ENCODE assay signal across 25 cellular contexts in the genomic region with DNA sequence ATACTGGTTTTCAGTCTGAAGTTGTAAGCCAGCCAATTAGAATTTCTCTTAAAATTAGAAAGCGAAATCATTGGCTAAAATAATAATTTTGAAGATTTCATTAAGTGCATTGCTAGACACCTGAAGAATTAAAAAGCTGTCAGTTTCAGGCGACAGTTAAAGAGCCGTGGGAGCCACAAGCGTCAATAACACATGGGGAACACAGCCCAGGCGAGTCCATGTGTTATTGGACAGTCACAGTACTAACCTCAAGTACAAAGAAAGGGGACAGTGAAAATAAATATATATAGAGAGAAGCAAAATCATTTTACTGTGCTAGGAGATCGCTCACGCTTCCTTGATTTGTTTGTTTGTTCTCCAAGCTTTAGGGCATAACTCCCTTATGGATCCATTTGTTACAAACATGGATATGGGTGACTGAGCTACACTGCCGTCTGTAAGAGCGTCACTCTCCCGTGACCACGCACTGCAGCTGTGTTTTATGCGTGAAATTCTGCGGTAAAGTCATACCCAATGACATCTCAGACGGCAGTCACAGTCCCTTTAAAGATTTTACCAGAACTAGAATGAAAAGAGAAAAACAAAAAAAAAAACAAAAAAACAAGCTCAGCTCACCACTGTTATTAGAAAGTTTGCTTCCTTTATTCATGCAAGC.
DNase-seq lines count a peak whose midpoint lies in the region; ATAC-seq and TF ChIP-seq lines count a peak whose summit lies in the region.
"Had no signal": no experiment of that assay in that cellular context is flagged by ENCODE, and none has a peak within 500 bp of the region (broad histone marks: within the 10 kb centered on the region; RNA-seq: fewer than 3 reads in every experiment).

No MANE protein-coding gene starts in this region.

- no peak overlapping the region for H3K18ac ChIP-seq in mesendoderm (ENCODE audit: low read length)

- H3K36me3 ChIP-seq in KOPT-K1 (ENCODE audit: insufficient read depth, low read length): peaks cover 87% of the 10 kb centered on the region
- no peaks in the 10 kb centered on the region for H3K36me3 ChIP-seq in body of pancreas (replicated peaks in 1 of 2; ENCODE audit: insufficient read depth in 1 of 2, low read depth in 2 of 2)
- H3K36me3 ChIP-seq in mesendoderm (ENCODE audit: control insufficient read depth, insufficient read depth, low read length): no peaks in the 10 kb centered on the region
- H3K36me3 ChIP-seq in HAP-1 (replicated peaks): no peaks in the 10 kb centered on the region; the same call in 1 of the 2 replicates

- no peak for DNase-seq in activated CD4-positive, alpha-beta T cell treated with anti-CD3 and anti-CD28 coated beads for 36 hours
- DNase-seq in activated CD4-positive, alpha-beta T cell treated with anti-CD3 and anti-CD28 coated beads, Interleukin-2, amount 50 U/mL, for 48 hours: no peak
- DNase-seq in body of pancreas (peak; percentile 16 to 50 (median 24)), natural killer cell (no peak), mesendoderm (no peak), HAP-1 (ENCODE audit: low spot score in 2 of 2) (no peak)
- DNase-seq: activated T-cell treated with anti-CD3 and anti-CD28 coated beads for 4 hours; endodermal cell; esophagus squamous epithelium; H9; IMR-90; kidney; lower lobe of right lung; NCI-H1417 treated with DMSO at 0.1 percent for 48 hours; NCI-H524; occipital lobe; spleen; stimulated activated CD4-positive, alpha-beta T cell treated with anti-CD3 and anti-CD28 coated beads, Interleukin-4, amount 100 ng/mL, for 1 hour; stomach; T-helper 2 cell had no signal

- H3K9me3 Mint-ChIP-seq in activated CD4-positive, alpha-beta T cell treated with anti-CD3 and anti-CD28 coated beads for 36 hours (ENCODE audit: low read depth): no peaks in the 10 kb centered on the region
- no peaks in the 10 kb centered on the region for H3K9me3 Mint-ChIP-seq in natural killer cell
- H3K9me3 Mint-ChIP-seq: brain, endodermal cell, H9 had no signal

- H3K79me1 ChIP-seq in mesendoderm (ENCODE audit: low read length): no peaks in the 10 kb centered on the region

- H3K4me3 ChIP-seq in body of pancreas: no peak overlapping the region
- no peak overlapping the region for H3K4me3 ChIP-seq in mesendoderm (ENCODE audit: low read length)
- no peak overlapping the region for H3K4me3 ChIP-seq in HAP-1
- H3K4me3 ChIP-seq: esophagus squamous epithelium, lower lobe of right lung, spleen, stomach, tibial nerve had no signal

- no peak overlapping the region for H3K4me2 ChIP-seq in mesendoderm (ENCODE audit: low read length)

- TF ChIP-seq CTCF in body of pancreas (IDR thresholded peaks at IDR 0.05): no peak
- TF ChIP-seq CTCF in natural killer cell (IDR thresholded peaks at IDR 0.05): no peak

- H3K36me3 Mint-ChIP-seq in activated CD4-positive, alpha-beta T cell treated with anti-CD3 and anti-CD28 coated beads for 36 hours (ENCODE audit: low read depth): peaks cover 66% of the 10 kb centered on the region
- H3K36me3 Mint-ChIP-seq in natural killer cell: peaks cover 9% of the 10 kb centered on the region

- H3K4me1 Mint-ChIP-seq in activated CD4-positive, alpha-beta T cell treated with anti-CD3 and anti-CD28 coated beads for 36 hours: peaks cover 25% of the 10 kb centered on the region
- peaks cover 24 to 36% of the 10 kb centered on the region in 2 donors for H3K4me1 Mint-ChIP-seq in natural killer cell
- H3K4me1 Mint-ChIP-seq: endodermal cell, H9 had no signal

- no peak overlapping the region for H3K4ac ChIP-seq in mesendoderm (ENCODE audit: low read depth, low read length)

- WGBS in body of pancreas, 2 donors: 43 to 58% methylated on average over 14 of the region's 14 CpGs
- no CpG with 5 or more reads among the region's 14 CpGs for WGBS in mesendoderm (ENCODE audit: extremely low coverage, insufficient coverage, low lambda C conversion rate)

- CTCF ChIA-PET in activated CD4-positive, alpha-beta T cell treated with anti-CD3 and anti-CD28 coated beads for 36 hours (lab: Charles Lee): interaction anchor here (1.3 kb wide), 1 partner anchor 55 kb away, joined by 3 read pairs; no protein-coding TSS in a partner anchor

- H3K27me3 ChIP-seq in body of pancreas (no peaks in the 10 kb centered on the region), mesendoderm (ENCODE audit: insufficient read depth, low read length, poor library complexity) (no peaks in the 10 kb centered on the region), HAP-1 (ENCODE audit: low read depth) (no peaks in the 10 kb centered on the region)
- H3K27me3 ChIP-seq: esophagus squamous epithelium, spleen, stomach, tibial nerve had no signal

- H2BK15ac ChIP-seq in mesendoderm (replicated peaks; ENCODE audit: low read depth): no peak overlapping the region

- H3K27ac ChIP-seq in KOPT-K1 (ENCODE audit: low read depth, low read length, poor library complexity, severe bottlenecking): peak overlapping the region; percentile 3
- peak overlapping the region in 1 of 4 donors; percentile 0 for H3K27ac ChIP-seq in body of pancreas
- no peak overlapping the region for H3K27ac ChIP-seq in mesendoderm (ENCODE audit: low read depth, low read length)
- H3K27ac ChIP-seq: 22Rv1, lower lobe of right lung, stomach had no signal

- no peak overlapping the region for H3K56ac ChIP-seq in mesendoderm (ENCODE audit: low read length)

- no peaks in the 10 kb centered on the region for H3K9me3 ChIP-seq in KOPT-K1 (ENCODE audit: insufficient read depth, low read length, poor library complexity, severe bottlenecking)
- H3K9me3 ChIP-seq in body of pancreas: no peaks in the 10 kb centered on the region
- no peaks in the 10 kb centered on the region for H3K9me3 ChIP-seq in HAP-1
- H3K9me3 ChIP-seq: esophagus squamous epithelium, lower lobe of right lung, spleen, stomach, tibial nerve had no signal

- peak overlapping the region; percentile 13 for H3K27ac Mint-ChIP-seq in activated CD4-positive, alpha-beta T cell treated with anti-CD3 and anti-CD28 coated beads for 36 hours
- H3K27ac Mint-ChIP-seq in natural killer cell: peak overlapping the region; percentile 73 to 79
- H3K27ac Mint-ChIP-seq: endodermal cell, H9 had no signal

- no peak for TF ChIP-seq POLR2A in body of pancreas (IDR thresholded peaks at IDR 0.05)

- H3K9ac ChIP-seq in mesendoderm (ENCODE audit: low read length): no peak overlapping the region

- H2AK5ac ChIP-seq in mesendoderm (ENCODE audit: low read length): no peak overlapping the region

- intact Hi-C loops in activated CD4-positive, alpha-beta T cell treated with anti-CD3 and anti-CD28 coated beads for 36 hours (cut with DNase I, micrococcal nuclease): no loop called here
- intact Hi-C loops in body of pancreas (cut with DNase I): no loop called here
- intact Hi-C loops in natural killer cell (cut with micrococcal nuclease): no loop called here

- in situ Hi-C loops in HAP-1 (cut with MboI; ENCODE audit: low sequenced_read_pairs): no loop called here

- no peak overlapping the region for H3K23ac ChIP-seq in mesendoderm (ENCODE audit: low read length)

- H2BK120ac ChIP-seq in mesendoderm (ENCODE audit: low read depth, low read length): no peak overlapping the region

- no peaks in the 10 kb centered on the region for H3K79me2 ChIP-seq in mesendoderm (ENCODE audit: control insufficient read depth, insufficient read depth, low read length)

- H3K4me3 Mint-ChIP-seq in activated CD4-positive, alpha-beta T cell treated with anti-CD3 and anti-CD28 coated beads for 36 hours: no peak overlapping the region
- no peak overlapping the region for H3K4me3 Mint-ChIP-seq in natural killer cell
- H3K4me3 Mint-ChIP-seq: brain, endodermal cell, H9 had no signal

- no peak overlapping the region for H2BK5ac ChIP-seq in mesendoderm (ENCODE audit: low read length)

- no peak for ATAC-seq in activated CD4-positive, alpha-beta T cell treated with anti-CD3 and anti-CD28 coated beads for 36 hours
- ATAC-seq in body of pancreas: peak; percentile 56
- ATAC-seq in natural killer cell: no peak
- no peak for ATAC-seq in GM19397 (IDR thresholded peaks at IDR 0.05; ENCODE audit: unreplicated experiment)
- ATAC-seq: lower lobe of right lung had no signal

- H3K4me1 ChIP-seq in body of pancreas: no peaks in the 10 kb centered on the region
- no peaks in the 10 kb centered on the region for H3K4me1 ChIP-seq in mesendoderm (ENCODE audit: control insufficient read depth, low read depth, low read length)
- no peaks in the 10 kb centered on the region for H3K4me1 ChIP-seq in HAP-1
- H3K4me1 ChIP-seq: lower lobe of right lung, stomach had no signal

- POLR2A ChIA-PET in activated CD4-positive, alpha-beta T cell treated with anti-CD3 and anti-CD28 coated beads for 36 hours (lab: Charles Lee): no interaction called here

- no peak overlapping the region for H4K5ac ChIP-seq in mesendoderm (ENCODE audit: low read length)

- no peaks in the 10 kb centered on the region for H3K27me3 Mint-ChIP-seq in activated CD4-positive, alpha-beta T cell treated with anti-CD3 and anti-CD28 coated beads for 36 hours
- no peaks in the 10 kb centered on the region for H3K27me3 Mint-ChIP-seq in natural killer cell (ENCODE audit: low read depth in 2 of 2)

- H4K8ac ChIP-seq in mesendoderm (ENCODE audit: low read depth, low read length): no peak overlapping the region

Comparison
In these comparisons a context has a peak if more than half of its experiments do, and no peak if none do; other contexts are left out.
1. DNase-seq: peak in body of pancreas (4 of 4); none in activated CD4-positive, alpha-beta T cell treated with anti-CD3 and anti-CD28 coated beads for 36 hours (single experiment), activated CD4-positive, alpha-beta T cell treated with anti-CD3 and anti-CD28 coated beads, Interleukin-2, amount 50 U/mL, for 48 hours (0 of 2), natural killer cell (single experiment), mesendoderm (single experiment) and HAP-1 (0 of 2).